In the genomic region with DNA sequence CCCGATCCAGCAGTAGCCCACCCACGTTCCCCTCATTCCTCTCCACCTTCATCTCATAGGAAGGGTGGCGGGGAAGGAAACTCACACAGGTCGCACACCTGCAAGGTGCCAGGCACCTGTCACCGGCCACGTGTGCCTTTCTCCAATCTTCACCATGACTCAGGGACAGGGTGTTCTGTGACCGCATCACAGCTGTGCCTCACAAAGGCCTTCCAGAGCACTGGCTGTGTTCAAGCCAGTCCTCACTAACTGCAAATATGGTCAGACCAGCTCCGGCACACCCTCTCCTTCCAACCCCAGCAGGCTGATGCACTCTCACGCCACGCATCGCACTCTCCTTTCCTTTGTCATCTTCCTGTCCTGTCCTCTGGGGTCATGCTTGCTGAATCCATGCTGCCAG, we compare ENCODE assay signal across 25 cellular contexts.
"Had no signal": no experiment of that assay in that cellular context is flagged by ENCODE, and none has a peak within 500 bp of the region (broad histone marks: within the 10 kb centered on the region; RNA-seq: fewer than 3 reads in every experiment).

No MANE protein-coding gene starts in this region.

- H3K27ac ChIP-seq: spleen, uterus had no signal

- H3K4me3 Mint-ChIP-seq: activated CD4-positive, alpha-beta memory T cell treated with anti-CD3 and anti-CD28 coated beads, Interleukin-2, amount 10 ng/mL, durations not matched to agents 7 days and 5 days; activated CD4-positive, alpha-beta T cell treated with anti-CD3 and anti-CD28 coated beads, Interleukin-2, amount 10 ng/mL, durations not matched to agents 7 days and 5 days; activated naive CD8-positive, alpha-beta T cell treated with anti-CD3 and anti-CD28 coated beads, Interleukin-2, amount 50 U/mL, for 24 hours; activated T-cell treated with anti-CD3 and anti-CD28 coated beads, Interleukin-2, amount 50 U/mL, for 24 hours; immature natural killer cell; mesothelial cell of epicardium; naive thymus-derived CD4-positive, alpha-beta T cell; type B pancreatic cell had no signal

- DNase-seq: activated CD4-positive, alpha-beta memory T cell treated with anti-CD3 and anti-CD28 coated beads, Interleukin-2, amount 10 ng/mL, durations not matched to agents 7 days and 5 days; activated CD4-positive, alpha-beta T cell treated with anti-CD3 and anti-CD28 coated beads for 1 hour; activated CD4-positive, alpha-beta T cell treated with anti-CD3 and anti-CD28 coated beads, Interleukin-2, amount 10 ng/mL, durations not matched to agents 7 days and 5 days; activated CD8-positive, alpha-beta memory T cell treated with anti-CD3 and anti-CD28 coated beads, Interleukin-2, amount 50 U/mL, for 48 hours; activated gamma-delta T cell; activated naive CD4-positive, alpha-beta T cell treated with anti-CD3 and anti-CD28 coated beads, Interleukin-2, amount 50 U/mL, for 16 hours; activated naive CD8-positive, alpha-beta T cell treated with anti-CD3 and anti-CD28 coated beads, Interleukin-2, amount 50 U/mL, for 24 hours; activated T-cell treated with anti-CD3 and anti-CD28 coated beads, Interleukin-2, amount 50 U/mL, for 24 hours; dorsolateral prefrontal cortex; effector memory CD4-positive, alpha-beta T cell; erythroblast; immature natural killer cell; kidney; left colon; naive thymus-derived CD4-positive, alpha-beta T cell; occipital lobe; right cardiac atrium; spleen; stimulated activated naive CD4-positive, alpha-beta T cell; T-helper 2 cell; uterus had no signal

- H3K36me3 Mint-ChIP-seq: immature natural killer cell, mesothelial cell of epicardium, type B pancreatic cell had no signal

- H3K4me1 ChIP-seq: spleen, uterus had no signal

- H3K36me3 ChIP-seq: gastroesophageal sphincter, spleen, uterus had no signal

- ATAC-seq: activated naive CD8-positive, alpha-beta T cell treated with anti-CD3 and anti-CD28 coated beads, Interleukin-2, amount 50 U/mL, for 24 hours; gastroesophageal sphincter; left colon; naive thymus-derived CD4-positive, alpha-beta T cell had no signal

- H3K4me3 ChIP-seq: coronary artery, gastroesophageal sphincter, spleen, uterus had no signal

- H3K9me3 ChIP-seq: gastroesophageal sphincter, uterus had no signal

- H3K9me3 Mint-ChIP-seq: activated CD4-positive, alpha-beta memory T cell treated with anti-CD3 and anti-CD28 coated beads, Interleukin-2, amount 10 ng/mL, durations not matched to agents 7 days and 5 days; activated CD4-positive, alpha-beta T cell treated with anti-CD3 and anti-CD28 coated beads, Interleukin-2, amount 10 ng/mL, durations not matched to agents 7 days and 5 days; activated naive CD8-positive, alpha-beta T cell treated with anti-CD3 and anti-CD28 coated beads, Interleukin-2, amount 50 U/mL, for 24 hours; activated T-cell treated with anti-CD3 and anti-CD28 coated beads, Interleukin-2, amount 50 U/mL, for 24 hours; mesothelial cell of epicardium; type B pancreatic cell had no signal

- H3K27ac Mint-ChIP-seq: activated CD4-positive, alpha-beta memory T cell treated with anti-CD3 and anti-CD28 coated beads, Interleukin-2, amount 10 ng/mL, durations not matched to agents 7 days and 5 days; activated CD4-positive, alpha-beta T cell treated with anti-CD3 and anti-CD28 coated beads, Interleukin-2, amount 10 ng/mL, durations not matched to agents 7 days and 5 days; activated naive CD8-positive, alpha-beta T cell treated with anti-CD3 and anti-CD28 coated beads, Interleukin-2, amount 50 U/mL, for 24 hours; activated T-cell treated with anti-CD3 and anti-CD28 coated beads, Interleukin-2, amount 50 U/mL, for 24 hours; immature natural killer cell; mesothelial cell of epicardium; naive thymus-derived CD4-positive, alpha-beta T cell; type B pancreatic cell had no signal

- H3K4me1 Mint-ChIP-seq: activated CD4-positive, alpha-beta memory T cell treated with anti-CD3 and anti-CD28 coated beads, Interleukin-2, amount 10 ng/mL, durations not matched to agents 7 days and 5 days; activated CD4-positive, alpha-beta T cell treated with anti-CD3 and anti-CD28 coated beads, Interleukin-2, amount 10 ng/mL, durations not matched to agents 7 days and 5 days; activated naive CD8-positive, alpha-beta T cell treated with anti-CD3 and anti-CD28 coated beads, Interleukin-2, amount 50 U/mL, for 24 hours; immature natural killer cell; mesothelial cell of epicardium had no signal

- H3K27me3 Mint-ChIP-seq: activated CD4-positive, alpha-beta memory T cell treated with anti-CD3 and anti-CD28 coated beads, Interleukin-2, amount 10 ng/mL, durations not matched to agents 7 days and 5 days; activated CD4-positive, alpha-beta T cell treated with anti-CD3 and anti-CD28 coated beads, Interleukin-2, amount 10 ng/mL, durations not matched to agents 7 days and 5 days; activated naive CD8-positive, alpha-beta T cell treated with anti-CD3 and anti-CD28 coated beads, Interleukin-2, amount 50 U/mL, for 24 hours had no signal

- H3K27me3 ChIP-seq: gastroesophageal sphincter, uterus had no signal
